ENCODE assay signal across 21 cellular contexts in genomic region chr15:70153948-70154439, GRCh38. TPM values are rescaled to one million over a fixed set of nuclear protein-coding genes. Genes with fewer than 3 reads are reported as not detected.
DNase-seq lines count a peak whose midpoint lies in the region; ATAC-seq, FAIRE-seq and TF ChIP-seq lines count a peak whose summit lies in the region.
"Had no signal": no experiment of that assay in that cellular context is flagged by ENCODE, and none has a peak within 500 bp of the region (broad histone marks: within the 10 kb centered on the region; RNA-seq: fewer than 3 reads in every experiment).

No MANE protein-coding gene starts in this region.

- 0 out of 2 replicates have a peak overlapping the region, but pooled peaks have one; percentile 72 for H4K8ac ChIP-seq in H1 (ENCODE audit: extremely low read depth, insufficient read depth, low read length)

- H2BK12ac ChIP-seq in H1 (ENCODE audit: low read depth, low read length), result no peak overlapping the region

- H3K9me3 ChIP-seq in H1 (ENCODE audit: insufficient read depth in 2 of 2, low read depth in 1 of 2, low read length in 1 of 2), result no peaks in the 10 kb centered on the region
- H3K9me3 ChIP-seq: mucosa of descending colon had no signal

- intact Hi-C loops in natural killer cell (cut with micrococcal nuclease), result no loop called here

- no peak for TF ChIP-seq POLR2A in H1 (IDR thresholded peaks at IDR 0.05; ENCODE audit: control extremely low read depth in 1 of 2, low read depth in 2 of 2, low read length in 2 of 2)

- no peaks in the 10 kb centered on the region for H3K9me3 Mint-ChIP-seq in natural killer cell treated with Interleukin-12 subunit alpha and Interleukin-12 subunit beta and Interleukin-15 and Interleukin-18, amount 100 ng/mL, for 72 hours
- H3K9me3 Mint-ChIP-seq in natural killer cell, result no peaks in the 10 kb centered on the region
- H3K9me3 Mint-ChIP-seq: CD14-positive monocyte; central memory CD8-positive, alpha-beta T cell; T-cell had no signal

- no peak overlapping the region for H4K91ac ChIP-seq in H1 (replicated peaks; ENCODE audit: insufficient read length, low read length)

- H3K27me3 ChIP-seq in H1 (replicated peaks in 1 of 4; ENCODE audit: control insufficient read depth in 3 of 4, extremely low read depth in 1 of 4, insufficient read depth in 3 of 4, low read length in 3 of 4), result peaks cover 0 to 2% (median 0%) of the 10 kb centered on the region in 4 experiments; a peak in 1 of 7 replicates

- H3K4ac ChIP-seq in H1 (replicated peaks; ENCODE audit: insufficient read length, low read depth, low read length), result no peak overlapping the region

- H3K4me3 ChIP-seq in H1 (ENCODE audit: extremely low read depth in 1 of 4, insufficient read depth in 2 of 4, low read depth in 3 of 4, low read length in 4 of 4), result no peak overlapping the region
- H3K4me3 ChIP-seq: mucosa of descending colon had no signal

- H3K27me3 Mint-ChIP-seq in natural killer cell treated with Interleukin-12 subunit alpha and Interleukin-12 subunit beta and Interleukin-15 and Interleukin-18, amount 100 ng/mL, for 72 hours, result peaks cover 33 to 49% of the 10 kb centered on the region in 2 donors
- H3K27me3 Mint-ChIP-seq in natural killer cell (ENCODE audit: low read depth in 2 of 2), result peaks cover 52 to 95% of the 10 kb centered on the region in 2 donors

- no peak overlapping the region for H2BK120ac ChIP-seq in H1 (replicated peaks; ENCODE audit: low read depth, low read length)

- H3K4me1 Mint-ChIP-seq in natural killer cell treated with Interleukin-12 subunit alpha and Interleukin-12 subunit beta and Interleukin-15 and Interleukin-18, amount 100 ng/mL, for 72 hours (ENCODE audit: low read depth in 2 of 2), result peaks cover 16 to 23% of the 10 kb centered on the region in 2 donors
- peaks cover 27 to 28% of the 10 kb centered on the region in 2 donors for H3K4me1 Mint-ChIP-seq in natural killer cell

- H3K14ac ChIP-seq in H1 (ENCODE audit: insufficient read length), result no peak overlapping the region

- no peak overlapping the region for H3K4me2 ChIP-seq in H1 (ENCODE audit: insufficient read depth in 1 of 2, low read depth in 2 of 2, low read length in 2 of 2)

- TF ChIP-seq RAD21 in H1 (IDR thresholded peaks at IDR 0.05 in 1 of 2, conservative IDR thresholded peaks at IDR 0.05 in 1 of 2; ENCODE audit: low read depth in 2 of 2, low read length in 2 of 2), result no peak

- POLR2A ChIA-PET in H1 (lab: Charles Lee; ENCODE audit: partially characterized antibody), result interaction anchor here (1.2 to 2.4 kb wide), 4 partner anchors 13 to 60 kb away, joined by 3 to 8 read pairs (median 6); partner anchors contain the start of gene TLE3

- H2BK15ac ChIP-seq in H1 (ENCODE audit: low read length), result no peak overlapping the region

- WGBS in H1 (ENCODE audit: extremely low coverage in 1 of 2, insufficient coverage in 1 of 2, insufficient read length in 1 of 2, insufficient replicate concordance in 2 of 2, low coverage in 1 of 2, low lambda C conversion rate in 2 of 2, missing lambda C conversion rate in 1 of 2), 2 experiments, result 66% methylated on average over 17 of the region's 17 CpGs; no CpG with 5 or more reads in 1 of the 2 experiments

- H3K79me1 ChIP-seq in H1 (ENCODE audit: low read depth, low read length), result no peaks in the 10 kb centered on the region

- no peak overlapping the region for H3K18ac ChIP-seq in H1 (ENCODE audit: extremely low read depth, low read length)

- H3K23ac ChIP-seq in H1 (ENCODE audit: insufficient read length), result no peak overlapping the region

- TF ChIP-seq CTCF in natural killer cell (IDR thresholded peaks at IDR 0.05), result no peak
- TF ChIP-seq CTCF in H1 (IDR thresholded peaks at IDR 0.05; ENCODE audit: control extremely low read depth in 1 of 3, insufficient read depth in 1 of 3, low read depth in 1 of 3, low read length in 3 of 3), result no peak
- no peak for TF ChIP-seq CTCF in omental fat pad (IDR thresholded peaks at IDR 0.05)

- no peak overlapping the region for H3K56ac ChIP-seq in H1 (replicated peaks; ENCODE audit: insufficient read length, low read depth, low read length)

- H3K23me2 ChIP-seq in H1 (ENCODE audit: low read depth, low read length), result no peaks in the 10 kb centered on the region

- ATAC-seq in natural killer cell treated with Interleukin-12 subunit alpha and Interleukin-12 subunit beta and Interleukin-15 and Interleukin-18, amount 100 ng/mL, for 72 hours, result no peak
- ATAC-seq in natural killer cell, result no peak
- ATAC-seq in omental fat pad (ENCODE audit: low FRiP score), result no peak
- ATAC-seq: T-cell had no signal

- H2AFZ ChIP-seq in H1 (ENCODE audit: low read length), result 0 out of 2 replicates have a peak overlapping the region, but pooled peaks have one; percentile 75
- H2AFZ ChIP-seq: parathyroid adenoma had no signal

- no peak for FAIRE-seq in H1 (lab: Jason Lieb, UNC)
- FAIRE-seq: frontal cortex had no signal

- CTCF ChIA-PET in H1 (lab: Charles Lee; ENCODE audit: partially characterized antibody), result interaction anchor here (0.7 to 1.7 kb wide), 7 partner anchors 8 to 209 kb away, joined by 3 to 7 read pairs (median 4); no protein-coding TSS in a partner anchor

- H3K36me3 ChIP-seq in H1 (ENCODE audit: control insufficient read depth in 2 of 4, insufficient read depth in 4 of 4, low read length in 3 of 4), result no peaks in the 10 kb centered on the region

- peak; percentile 40 for DNase-seq in natural killer cell treated with Interleukin-12 subunit alpha and Interleukin-12 subunit beta and Interleukin-15 and Interleukin-18, amount 100 ng/mL, for 72 hours (ENCODE audit: low spot score)
- DNase-seq in natural killer cell (no peak), H1 (ENCODE audit: low read depth in 1 of 2, low spot score in 2 of 2) (no peak), omental fat pad (ENCODE audit: low spot score) (peak; percentile 5), germinal center (ENCODE audit: low spot score) (no peak), NCI-H1092 (lab: John Stamatoyannopoulos, UW) (no peak), NCI-H1694 treated with DMSO at 0.1 percent for 48 hours (lab: John Stamatoyannopoulos, UW) (no peak)
- no peak for DNase-seq in stimulated activated CD4-positive, alpha-beta T cell treated with anti-CD3 and anti-CD28 coated beads, Interleukin-4, amount 100 ng/mL, for 24 hours
- DNase-seq: DMS53; erythroblast; mucosa of descending colon; NCI-H2029 treated with DMSO at 0.1 percent for 48 hours; NCI-H510A treated with DMSO at 0.1 percent for 48 hours; SHP77; stimulated activated CD4-positive, alpha-beta T cell treated with anti-CD3 and anti-CD28 coated beads, Interleukin-4, amount 100 ng/mL, for 1 hour; T-cell had no signal

- H3K79me2 ChIP-seq in H1 (ENCODE audit: control insufficient read depth in 1 of 2, insufficient read depth in 2 of 2, low read length in 2 of 2), result no peaks in the 10 kb centered on the region
- H3K79me2 ChIP-seq: parathyroid adenoma had no signal

- peaks cover 0 to 11% (median 6%) of the 10 kb centered on the region in 4 experiments; a peak in 4 of 7 replicates for H3K4me1 ChIP-seq in H1 (replicated peaks in 1 of 4; ENCODE audit: control insufficient read depth in 3 of 4, insufficient read depth in 4 of 4, low read length in 3 of 4)
- H3K4me1 ChIP-seq: parathyroid adenoma had no signal

- no peak for TF ChIP-seq EP300 in H1 (IDR thresholded peaks at IDR 0.05; ENCODE audit: borderline replicate concordance in 1 of 2, low read depth in 2 of 2, low read length in 2 of 2)

- H4K5ac ChIP-seq in H1 (ENCODE audit: insufficient read length, low read depth, low read length), result no peak overlapping the region

- no peaks in the 10 kb centered on the region for H3K36me3 Mint-ChIP-seq in natural killer cell treated with Interleukin-12 subunit alpha and Interleukin-12 subunit beta and Interleukin-15 and Interleukin-18, amount 100 ng/mL, for 72 hours
- no peaks in the 10 kb centered on the region for H3K36me3 Mint-ChIP-seq in natural killer cell
- H3K36me3 Mint-ChIP-seq: CD14-positive monocyte, T-cell had no signal

- no peak overlapping the region for H3K4me3 Mint-ChIP-seq in natural killer cell treated with Interleukin-12 subunit alpha and Interleukin-12 subunit beta and Interleukin-15 and Interleukin-18, amount 100 ng/mL, for 72 hours
- H3K4me3 Mint-ChIP-seq in natural killer cell, result no peak overlapping the region
- H3K4me3 Mint-ChIP-seq: CD14-positive monocyte; central memory CD8-positive, alpha-beta T cell; T-cell had no signal

- no peak overlapping the region for H2BK5ac ChIP-seq in H1 (ENCODE audit: low read depth, low read length)

- H2BK20ac ChIP-seq in H1 (ENCODE audit: low read length), result 0 out of 2 replicates have a peak overlapping the region, but pooled peaks have one; percentile 35

- H3K9ac ChIP-seq in H1 (replicated peaks in 1 of 4; ENCODE audit: extremely low read depth in 1 of 4, low read depth in 3 of 4, low read length in 3 of 4), result no peak overlapping the region
- H3K9ac ChIP-seq: parathyroid adenoma had no signal

- H3K27ac ChIP-seq in H1 (ENCODE audit: low read depth, low read length), result no peak overlapping the region
- H3K27ac ChIP-seq: HL-60, parathyroid adenoma had no signal

- no peak overlapping the region for H2AK5ac ChIP-seq in H1 (ENCODE audit: low read depth, low read length)

- no peaks in the 10 kb centered on the region for H4K20me1 ChIP-seq in H1 (replicated peaks in 1 of 2; ENCODE audit: control insufficient read depth in 1 of 2, insufficient read depth in 2 of 2, low read length in 2 of 2)

- H3K27ac Mint-ChIP-seq in natural killer cell treated with Interleukin-12 subunit alpha and Interleukin-12 subunit beta and Interleukin-15 and Interleukin-18, amount 100 ng/mL, for 72 hours, result no peak overlapping the region
- H3K27ac Mint-ChIP-seq in natural killer cell, result no peak overlapping the region
- H3K27ac Mint-ChIP-seq: T-cell had no signal

TF ChIP-seq in H1, 55 proteins besides CTCF, POLR2A, EP300 and RAD21 (continues in another document):
- TF ChIP-seq CBX5 (IDR thresholded peaks at IDR 0.05; ENCODE audit: low read depth, low read length) (no peak), YY1 (IDR thresholded peaks at IDR 0.05; ENCODE audit: low read depth, low read length) (no peak), RXRA (IDR thresholded peaks at IDR 0.05; ENCODE audit: insufficient read depth, low read depth, low read length) (no peak), SUZ12 (IDR thresholded peaks at IDR 0.05; ENCODE audit: low read length) (no peak)

RNA-seq across cellular contexts. Expression of gene TLE3, which starts 56.3 kb away (rescaled TPM):
- total RNA-seq in natural killer cell treated with Interleukin-12 subunit alpha and Interleukin-12 subunit beta and Interleukin-15 and Interleukin-18, amount 100 ng/mL, for 72 hours, result 100 to 1,000 TPM in 1 of 2 donors, 10 to 100 TPM in 1; 57.6 to 128 TPM
- 10 to 100 TPM; 32.1 to 94.9 (median 36.7) TPM for total RNA-seq in natural killer cell
- total RNA-seq in H1 (2021; fragmentation: NEBNext Ultra II Directional; extraction: Animal tissue kit (Norgen Biotek cat#: 25700)), result 61.2 and 67.5 TPM in 2 replicates
- polyA plus RNA-seq in H1 (2011; rRNA removed), result 25.1 and 50.3 TPM in 2 replicates
- 33.9 TPM for polyA plus RNA-seq in H1 (2011; cell fraction: cytosol; rRNA removed)
- 74.7 TPM for polyA plus RNA-seq in H1 (2011; cell fraction: nucleus; rRNA removed)
- polyA plus RNA-seq in H1 (2012, experiment 1 of 2), result 51.9 to 54.9 TPM (median 54.2 TPM) in 4 replicates
- polyA plus RNA-seq in H1 (2012, experiment 2 of 2), result 50.8 TPM
- polyA plus RNA-seq in H1 (2013, experiment 1 of 2), result 27.6 TPM
- polyA plus RNA-seq in H1 (2013, experiment 2 of 2), result 25.2 TPM
- polyA minus RNA-seq in H1 (2011; rRNA and poly(A)+ RNA removed), result 68.7 and 75.5 TPM in 2 replicates
- polyA minus RNA-seq in H1 (2011; cell fraction: cytosol; rRNA and poly(A)+ RNA removed), result 62.8 TPM
- polyA minus RNA-seq in H1 (2011; cell fraction: nucleus; rRNA and poly(A)+ RNA removed), result 101 TPM
- total RNA-seq in omental fat pad, result 100 to 1,000 TPM in 2 of 4 donors, 10 to 100 TPM in 2; 44.0 to 159 (median 78.8) TPM

Comparison
In these comparisons a context has a peak if more than half of its experiments do, and no peak if none do; other contexts are left out.
1. DNase-seq: peak in natural killer cell treated with Interleukin-12 subunit alpha and Interleukin-12 subunit beta and Interleukin-15 and Interleukin-18, amount 100 ng/mL, for 72 hours (single experiment) and omental fat pad (single experiment); none in natural killer cell (single experiment), H1 (0 of 2), germinal center (single experiment), NCI-H1092 (single experiment), NCI-H1694 treated with DMSO at 0.1 percent for 48 hours (single experiment) and stimulated activated CD4-positive, alpha-beta T cell treated with anti-CD3 and anti-CD28 coated beads, Interleukin-4, amount 100 ng/mL, for 24 hours (single experiment).